Comparison of ENCODE assay signal across 26 cellular contexts in genomic region chr3:123780656-123781055, GRCh38.
DNase-seq lines count a peak whose midpoint lies in the region; ATAC-seq and TF ChIP-seq lines count a peak whose summit lies in the region.
"Had no signal": no experiment of that assay in that cellular context is flagged by ENCODE, and none has a peak within 500 bp of the region (broad histone marks: within the 10 kb centered on the region; RNA-seq: fewer than 3 reads in every experiment).

No MANE protein-coding gene starts in this region.

- H3K27me3 ChIP-seq in colonic mucosa, result no peaks in the 10 kb centered on the region
- no peaks in the 10 kb centered on the region for H3K27me3 ChIP-seq in thoracic aorta (replicated peaks; ENCODE audit: insufficient read depth)
- H3K27me3 ChIP-seq: brain microvascular endothelial cell, gastrocnemius medialis, testis had no signal

- DNase-seq in EL (peak; percentile 48), LHCN-M2 (ENCODE audit: low read depth) (peak; percentile 35), colonic mucosa (no peak), thoracic aorta (ENCODE audit: low spot score) (no peak), NCI-H2227 (lab: John Stamatoyannopoulos, UW; ENCODE audit: unreplicated experiment) (no peak), NCI-H1417 treated with DMSO at 0.1 percent for 48 hours (lab: John Stamatoyannopoulos, UW) (no peak), HuH-7 (ENCODE audit: low spot score) (no peak)
- DNase-seq: activated B cell treated with CpG ODN at 0.5 μM for 24 hours; activated CD4-positive, alpha-beta T cell treated with anti-CD3 and anti-CD28 coated beads, Interleukin-2, amount 50 U/mL, for 48 hours; brain microvascular endothelial cell; gastrocnemius medialis; GDM1; Kasumi-1; left ventricle myocardium superior; midbrain; naive thymus-derived CD8-positive, alpha-beta T cell; NCI-H1048; NCI-H187 treated with DMSO at 0.1 percent for 48 hours; NCI-H748 treated with DMSO at 0.1 percent for 48 hours; stimulated activated CD4-positive, alpha-beta T cell treated with anti-CD3 and anti-CD28 coated beads, Interleukin-4, amount 100 ng/mL, for 1 hour; T1000; testis had no signal

- ATAC-seq in thoracic aorta (ENCODE audit: insufficient number of reproducible peaks, low FRiP score, low read depth) (no peak), GM18858 (IDR thresholded peaks at IDR 0.05; ENCODE audit: unreplicated experiment) (no peak)
- ATAC-seq: esophagus mucosa; gastrocnemius medialis; left ventricle myocardium superior; naive thymus-derived CD8-positive, alpha-beta T cell; Right ventricle myocardium inferior; stimulated activated memory B cell treated with anti-CD40 and anti-IgM and Interleukin-4, amounts not matched to agents 10 μg/mL and 1 μg/mL and 100 μg/mL, for 72 hours had no signal

- no peak overlapping the region for H3K9ac ChIP-seq in colonic mucosa (ENCODE audit: low read depth in 2 of 2, low read length in 2 of 2)

- no peaks in the 10 kb centered on the region for H3K36me3 ChIP-seq in colonic mucosa
- H3K36me3 ChIP-seq in thoracic aorta, result no peaks in the 10 kb centered on the region
- H3K36me3 ChIP-seq: brain microvascular endothelial cell, gastrocnemius medialis had no signal

- TF ChIP-seq CTCF in colonic mucosa (IDR thresholded peaks at IDR 0.05) (no peak), thoracic aorta (IDR thresholded peaks at IDR 0.05) (no peak)

- H3K27ac ChIP-seq in colonic mucosa, result peak overlapping the region; percentile 30
- H3K27ac ChIP-seq in thoracic aorta, result peak overlapping the region; percentile 83 to 92
- H3K27ac ChIP-seq: brain microvascular endothelial cell, gastrocnemius medialis, testis had no signal

- H3K4me1 ChIP-seq in colonic mucosa, result peaks cover 13% of the 10 kb centered on the region
- H3K4me1 ChIP-seq in thoracic aorta (ENCODE audit: control insufficient read depth in 1 of 2, low read depth in 2 of 2), result peaks cover 55 to 78% of the 10 kb centered on the region in 2 donors
- H3K4me1 ChIP-seq: testis had no signal

- intact Hi-C loops in colonic mucosa (cut with DNase I), result no loop called here

- H3K4me3 ChIP-seq in colonic mucosa (no peak overlapping the region), thoracic aorta (no peak overlapping the region)
- H3K4me3 ChIP-seq: gastrocnemius medialis, testis had no signal

- no peaks in the 10 kb centered on the region for H3K9me3 ChIP-seq in colonic mucosa
- H3K9me3 ChIP-seq in thoracic aorta, result no peaks in the 10 kb centered on the region
- H3K9me3 ChIP-seq: gastrocnemius medialis, testis had no signal

Comparison
In these comparisons a context has a peak if more than half of its experiments do, and no peak if none do; other contexts are left out.
1. DNase-seq: peak in EL (single experiment) and LHCN-M2 (single experiment); none in colonic mucosa (single experiment), thoracic aorta (single experiment), NCI-H2227 (single experiment), NCI-H1417 treated with DMSO at 0.1 percent for 48 hours (single experiment) and HuH-7 (single experiment).